ENCODE assay signal across 10 cellular contexts in genomic region chr2:142874293-142874814, GRCh38. TPM values are rescaled to one million over a fixed set of nuclear protein-coding genes. Genes with fewer than 3 reads are reported as not detected.
DNase-seq lines count a peak whose midpoint lies in the region; ATAC-seq and TF ChIP-seq lines count a peak whose summit lies in the region.
"Had no signal": no experiment of that assay in that cellular context is flagged by ENCODE, and none has a peak within 500 bp of the region (broad histone marks: within the 10 kb centered on the region; RNA-seq: fewer than 3 reads in every experiment).

No MANE protein-coding gene starts in this region.

- no peaks in the 10 kb centered on the region for H3K27me3 Mint-ChIP-seq in Caco-2 (ENCODE audit: insufficient read depth, unreplicated experiment)
- no peaks in the 10 kb centered on the region for H3K27me3 Mint-ChIP-seq in CD4-positive, alpha-beta T cell

- CTCF ChIA-PET in Caco-2 (lab: Charles Lee): interaction anchor here (1.1 kb wide), 1 partner anchor 41 kb away, joined by 3 read pairs; no protein-coding TSS in a partner anchor
- CTCF ChIA-PET in HEK293T (lab: Yijun Ruan, JAX): interaction anchor here (0.6 kb wide), 1 partner anchor 131 kb away, joined by 4 read pairs; no protein-coding TSS in a partner anchor
- CTCF ChIA-PET in CD4-positive, alpha-beta T cell (lab: Charles Lee): no interaction called here

- H3K27ac Mint-ChIP-seq in Caco-2 (ENCODE audit: unreplicated experiment): peak overlapping the region; percentile 40
- H3K27ac Mint-ChIP-seq in CD4-positive, alpha-beta T cell: no peak overlapping the region

- H3K36me3 ChIP-seq in Caco-2 (ENCODE audit: control insufficient read depth, insufficient read depth, low read length) (no peaks in the 10 kb centered on the region; the same call in 1 of the 2 replicates), neutrophil (no peaks in the 10 kb centered on the region)

- peaks cover 35% of the 10 kb centered on the region for H3K4me1 Mint-ChIP-seq in Caco-2 (ENCODE audit: low read depth, unreplicated experiment)
- H3K4me1 Mint-ChIP-seq in CD4-positive, alpha-beta T cell (ENCODE audit: low read depth): no peaks in the 10 kb centered on the region

- H3K27ac ChIP-seq in neutrophil (peak overlapping the region; percentile 61), coronary artery (peak overlapping the region in 1 of 2 donors; percentile 59)
- H3K27ac ChIP-seq in CD4-positive, alpha-beta T cell (ENCODE audit: low read depth, low read length): no peak overlapping the region

- TF ChIP-seq CTCF in Caco-2 (IDR thresholded peaks at IDR 0.05; ENCODE audit: insufficient read depth in 1 of 2, low read depth in 1 of 2, low read length in 1 of 2, severe bottlenecking in 1 of 2, unreplicated experiment in 1 of 2) (no peak), neutrophil (IDR thresholded peaks at IDR 0.05) (no peak), coronary artery (IDR thresholded peaks at IDR 0.05) (no peak)
- TF ChIP-seq CTCF in CD4-positive, alpha-beta T cell (IDR thresholded peaks at IDR 0.05): no peak

- H3K4me3 ChIP-seq in Caco-2 (ENCODE audit: low read depth, low read length): no peak overlapping the region
- H3K4me3 ChIP-seq in neutrophil (ENCODE audit: low read depth in 1 of 2, low read length in 1 of 2): no peak overlapping the region
- H3K4me3 ChIP-seq in coronary artery: no peak overlapping the region

- no peaks in the 10 kb centered on the region for H3K36me3 Mint-ChIP-seq in Caco-2 (ENCODE audit: insufficient read depth, unreplicated experiment)
- H3K36me3 Mint-ChIP-seq in CD4-positive, alpha-beta T cell (ENCODE audit: low read depth): no peaks in the 10 kb centered on the region

- H3K4me3 Mint-ChIP-seq in Caco-2 (ENCODE audit: unreplicated experiment): no peak overlapping the region
- no peak overlapping the region for H3K4me3 Mint-ChIP-seq in CD4-positive, alpha-beta T cell

- ATAC-seq in GM18517 (IDR thresholded peaks at IDR 0.05; ENCODE audit: unreplicated experiment): no peak
- ATAC-seq in CD4-positive, alpha-beta T cell (ENCODE audit: poor library complexity): no peak

- POLR2A ChIA-PET in Caco-2 (lab: Charles Lee) (no interaction called here), HEK293T (lab: Yijun Ruan, JAX) (no interaction called here)
- POLR2A ChIA-PET in CD4-positive, alpha-beta T cell (lab: Charles Lee): no interaction called here

- H3K4me1 ChIP-seq in Caco-2: peaks cover 46% of the 10 kb centered on the region
- H3K4me1 ChIP-seq in neutrophil (ENCODE audit: control insufficient read depth in 1 of 2, insufficient read depth in 1 of 2, low read depth in 1 of 2, low read length in 1 of 2): peaks cover 0 to 3% of the 10 kb centered on the region in 2 experiments

- H3K9me3 ChIP-seq in Caco-2 (no peaks in the 10 kb centered on the region), neutrophil (no peaks in the 10 kb centered on the region)
- no peaks in the 10 kb centered on the region for H3K9me3 ChIP-seq in CD4-positive, alpha-beta T cell (ENCODE audit: control insufficient read depth, low read length)

- DNase-seq in Caco-2 (peak; percentile 39 to 42), HT1080 (ENCODE audit: low read depth) (peak; percentile 93), dermis blood vessel endothelial cell (peak; percentile 55), coronary artery (ENCODE audit: low spot score) (no peak), HEK293T (ENCODE audit: extremely low spot score) (no peak)
- no peak for DNase-seq in CD4-positive, alpha-beta T cell
- DNase-seq: NCI-H2081 treated with DMSO at 0.1 percent for 48 hours; stimulated activated CD4-positive, alpha-beta T cell treated with anti-CD3 and anti-CD28 coated beads, Interleukin-4, amount 100 ng/mL, for 4 hours had no signal

- peaks cover 7% of the 10 kb centered on the region for H3K9me3 Mint-ChIP-seq in Caco-2 (ENCODE audit: unreplicated experiment)
- H3K9me3 Mint-ChIP-seq in CD4-positive, alpha-beta T cell: no peaks in the 10 kb centered on the region

- H3K27me3 ChIP-seq in Caco-2 (replicated peaks; ENCODE audit: control insufficient read depth, insufficient read depth, low read length) (no peaks in the 10 kb centered on the region), neutrophil (no peaks in the 10 kb centered on the region)
- no peaks in the 10 kb centered on the region for H3K27me3 ChIP-seq in CD4-positive, alpha-beta T cell (ENCODE audit: control insufficient read depth, insufficient read depth, low read length)

- no TSS peak for BruUV-seq in Caco-2 (replicated peaks; lab: Mats Ljungman, UMichigan)

- intact Hi-C loops in Caco-2 (cut with micrococcal nuclease; ENCODE audit: unreplicated experiment): loop anchor here (1.0 kb wide), 2 partner anchors 11 to 106 kb away; no protein-coding TSS in a partner anchor
- intact Hi-C loops in CD4-positive, alpha-beta T cell (cut with DNase I, micrococcal nuclease): no loop called here

TF ChIP-seq in HEK293T, 16 proteins besides CTCF, POLR2A, EP300 and RAD21:
- TF ChIP-seq FOXA1 (IDR thresholded peaks at IDR 0.05) (no peak), FOXK2 (IDR thresholded peaks at IDR 0.05) (no peak), ARNT (IDR thresholded peaks at IDR 0.05) (no peak), HDGF (IDR thresholded peaks at IDR 0.05; ENCODE audit: borderline replicate concordance) (no peak), FOXM1 (IDR thresholded peaks at IDR 0.05; ENCODE audit: borderline replicate concordance) (no peak), NFRKB (IDR thresholded peaks at IDR 0.05) (no peak)
TF ChIP-seq in HEK293T: peak in this region for 0.

RNA-seq across cellular contexts. Expression of gene KYNU, which starts 3.1 kb away (rescaled TPM):
- total RNA-seq in Caco-2 (2022): 4.3 and 5.2 TPM in 2 replicates
- 0.47 and 1.0 TPM in 2 replicates for total RNA-seq in HT1080 (2014; rRNA removed; shearing (Covaris generic))
- polyA plus RNA-seq in HT1080 (2015; cell fraction: cytosol; rRNA removed): 0.27 and 0.42 TPM in 2 replicates
- 0.31 and 0.78 TPM in 2 replicates for polyA plus RNA-seq in HT1080 (2015; cell fraction: nucleus; rRNA removed)
- total RNA-seq in dermis blood vessel endothelial cell: 0.17 TPM in 1 of 2 replicates, not detected in the other
- total RNA-seq in CD4-positive, alpha-beta T cell: under 1 TPM; 0.38 to 0.50 TPM

Comparison
In these comparisons a context has a peak if more than half of its experiments do, and no peak if none do; other contexts are left out.
1. DNase-seq: peak in Caco-2 (2 of 2), HT1080 (single experiment) and dermis blood vessel endothelial cell (single experiment); none in coronary artery (single experiment), HEK293T (single experiment) and CD4-positive, alpha-beta T cell (0 of 10).